1 cellular context compared by ENCODE assay signal in the genomic region with DNA sequence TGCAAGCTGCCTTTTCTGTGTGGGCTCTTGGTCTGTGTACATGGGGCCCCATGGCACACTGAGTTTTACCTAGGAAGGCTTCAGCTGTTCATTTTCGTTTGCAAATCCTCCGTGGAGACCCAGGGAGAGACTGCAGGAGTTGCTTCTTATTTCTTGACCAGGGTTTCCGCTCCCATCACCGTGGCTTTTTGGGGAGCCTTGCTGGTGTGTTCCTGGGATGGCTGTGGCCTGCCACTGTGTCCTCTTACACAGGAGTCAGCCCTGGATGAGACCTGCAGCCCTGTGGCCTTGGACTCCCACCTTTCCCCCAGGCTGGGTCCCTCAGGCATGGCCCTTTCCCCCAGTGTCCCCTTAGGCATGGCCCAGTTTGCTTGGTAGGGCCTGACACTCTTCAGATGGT.
TF ChIP-seq lines count a peak whose summit lies in the region.

No MANE protein-coding gene starts in this region.

TF ChIP-seq in HepG2, 621 proteins besides CTCF, POLR2A, EP300 and RAD21 (continued from another document):
- TF ChIP-seq, protein P1, sequence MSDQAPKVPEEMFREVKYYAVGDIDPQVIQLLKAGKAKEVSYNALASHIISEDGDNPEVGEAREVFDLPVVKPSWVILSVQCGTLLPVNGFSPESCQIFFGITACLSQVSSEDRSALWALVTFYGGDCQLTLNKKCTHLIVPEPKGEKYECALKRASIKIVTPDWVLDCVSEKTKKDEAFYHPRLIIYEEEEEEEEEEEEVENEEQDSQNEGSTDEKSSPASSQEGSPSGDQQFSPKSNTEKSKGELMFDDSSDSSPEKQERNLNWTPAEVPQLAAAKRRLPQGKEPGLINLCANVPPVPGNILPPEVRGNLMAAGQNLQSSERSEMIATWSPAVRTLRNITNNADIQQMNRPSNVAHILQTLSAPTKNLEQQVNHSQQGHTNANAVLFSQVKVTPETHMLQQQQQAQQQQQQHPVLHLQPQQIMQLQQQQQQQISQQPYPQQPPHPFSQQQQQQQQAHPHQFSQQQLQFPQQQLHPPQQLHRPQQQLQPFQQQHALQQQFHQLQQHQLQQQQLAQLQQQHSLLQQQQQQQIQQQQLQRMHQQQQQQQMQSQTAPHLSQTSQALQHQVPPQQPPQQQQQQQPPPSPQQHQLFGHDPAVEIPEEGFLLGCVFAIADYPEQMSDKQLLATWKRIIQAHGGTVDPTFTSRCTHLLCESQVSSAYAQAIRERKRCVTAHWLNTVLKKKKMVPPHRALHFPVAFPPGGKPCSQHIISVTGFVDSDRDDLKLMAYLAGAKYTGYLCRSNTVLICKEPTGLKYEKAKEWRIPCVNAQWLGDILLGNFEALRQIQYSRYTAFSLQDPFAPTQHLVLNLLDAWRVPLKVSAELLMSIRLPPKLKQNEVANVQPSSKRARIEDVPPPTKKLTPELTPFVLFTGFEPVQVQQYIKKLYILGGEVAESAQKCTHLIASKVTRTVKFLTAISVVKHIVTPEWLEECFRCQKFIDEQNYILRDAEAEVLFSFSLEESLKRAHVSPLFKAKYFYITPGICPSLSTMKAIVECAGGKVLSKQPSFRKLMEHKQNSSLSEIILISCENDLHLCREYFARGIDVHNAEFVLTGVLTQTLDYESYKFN (CRISPR knock-in tag; conservative IDR thresholded peaks at IDR 0.05) = no peak
- TF ChIP-seq, protein P2, sequence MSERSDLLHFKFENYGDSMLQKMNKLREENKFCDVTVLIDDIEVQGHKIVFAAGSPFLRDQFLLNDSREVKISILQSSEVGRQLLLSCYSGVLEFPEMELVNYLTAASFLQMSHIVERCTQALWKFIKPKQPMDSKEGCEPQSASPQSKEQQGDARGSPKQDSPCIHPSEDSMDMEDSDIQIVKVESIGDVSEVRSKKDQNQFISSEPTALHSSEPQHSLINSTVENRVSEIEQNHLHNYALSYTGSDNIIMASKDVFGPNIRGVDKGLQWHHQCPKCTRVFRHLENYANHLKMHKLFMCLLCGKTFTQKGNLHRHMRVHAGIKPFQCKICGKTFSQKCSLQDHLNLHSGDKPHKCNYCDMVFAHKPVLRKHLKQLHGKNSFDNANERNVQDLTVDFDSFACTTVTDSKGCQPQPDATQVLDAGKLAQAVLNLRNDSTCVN (CRISPR knock-in tag; IDR thresholded peaks at IDR 0.05; ENCODE audit: borderline replicate concordance) = no peak
- TF ChIP-seq, protein P3, sequence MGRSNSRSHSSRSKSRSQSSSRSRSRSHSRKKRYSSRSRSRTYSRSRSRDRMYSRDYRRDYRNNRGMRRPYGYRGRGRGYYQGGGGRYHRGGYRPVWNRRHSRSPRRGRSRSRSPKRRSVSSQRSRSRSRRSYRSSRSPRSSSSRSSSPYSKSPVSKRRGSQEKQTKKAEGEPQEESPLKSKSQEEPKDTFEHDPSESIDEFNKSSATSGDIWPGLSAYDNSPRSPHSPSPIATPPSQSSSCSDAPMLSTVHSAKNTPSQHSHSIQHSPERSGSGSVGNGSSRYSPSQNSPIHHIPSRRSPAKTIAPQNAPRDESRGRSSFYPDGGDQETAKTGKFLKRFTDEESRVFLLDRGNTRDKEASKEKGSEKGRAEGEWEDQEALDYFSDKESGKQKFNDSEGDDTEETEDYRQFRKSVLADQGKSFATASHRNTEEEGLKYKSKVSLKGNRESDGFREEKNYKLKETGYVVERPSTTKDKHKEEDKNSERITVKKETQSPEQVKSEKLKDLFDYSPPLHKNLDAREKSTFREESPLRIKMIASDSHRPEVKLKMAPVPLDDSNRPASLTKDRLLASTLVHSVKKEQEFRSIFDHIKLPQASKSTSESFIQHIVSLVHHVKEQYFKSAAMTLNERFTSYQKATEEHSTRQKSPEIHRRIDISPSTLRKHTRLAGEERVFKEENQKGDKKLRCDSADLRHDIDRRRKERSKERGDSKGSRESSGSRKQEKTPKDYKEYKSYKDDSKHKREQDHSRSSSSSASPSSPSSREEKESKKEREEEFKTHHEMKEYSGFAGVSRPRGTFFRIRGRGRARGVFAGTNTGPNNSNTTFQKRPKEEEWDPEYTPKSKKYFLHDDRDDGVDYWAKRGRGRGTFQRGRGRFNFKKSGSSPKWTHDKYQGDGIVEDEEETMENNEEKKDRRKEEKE (IDR thresholded peaks at IDR 0.05) = no peak
